Comparison of ENCODE assay signal across 17 cellular contexts in genomic region chr16:78258651-78259050, GRCh38.
"Had no signal": no experiment of that assay in that cellular context is flagged by ENCODE, and none has a peak within 500 bp of the region (broad histone marks: within the 10 kb centered on the region; RNA-seq: fewer than 3 reads in every experiment).

No MANE protein-coding gene starts in this region.

- H3K27ac ChIP-seq: neutrophil had no signal

- H3K27ac Mint-ChIP-seq: activated naive CD8-positive, alpha-beta T cell; effector memory CD8-positive, alpha-beta T cell; naive B cell had no signal

- H3K36me3 ChIP-seq: neutrophil had no signal

- H3K9me3 Mint-ChIP-seq: effector memory CD8-positive, alpha-beta T cell had no signal

- DNase-seq: activated gamma-delta T cell; activated T-cell treated with anti-CD3 and anti-CD28 coated beads, Interleukin-2, amount 50 U/mL, for 4 hours; amygdala; effector memory CD8-positive, alpha-beta T cell; erythroblast; glutamatergic neuron; left colon; naive B cell; right cardiac atrium; stimulated activated CD4-positive, alpha-beta T cell treated with anti-CD3 and anti-CD28 coated beads, Interleukin-12 subunit alpha, Interleukin-12 subunit beta, amount 100 ng/mL, for 4 hours; stimulated activated CD4-positive, alpha-beta T cell treated with anti-CD3 and anti-CD28 coated beads, Interleukin-2, amount 100 ng/mL, for 48 hours; stimulated activated naive CD8-positive, alpha-beta T cell treated with anti-CD3 and anti-CD28 coated beads, Interleukin-15, Interleukin-2, amounts not matched to agents 100 U/mL and 50 U/mL, for 24 hours; T-helper 2 cell had no signal

- ATAC-seq: activated CD4-positive, CD25-positive, alpha-beta regulatory T cell treated with anti-CD3 and anti-CD28 coated beads, Interleukin-2, amount 50 U/mL, for 24 hours; activated T-cell treated with anti-CD3 and anti-CD28 coated beads, Interleukin-2, amount 50 U/mL, for 4 hours; effector memory CD8-positive, alpha-beta T cell; left colon; right cardiac atrium; stimulated activated naive CD8-positive, alpha-beta T cell treated with anti-CD3 and anti-CD28 coated beads, Interleukin-15, Interleukin-2, amounts not matched to agents 100 U/mL and 50 U/mL, for 24 hours had no signal

- H3K4me3 Mint-ChIP-seq: activated naive CD8-positive, alpha-beta T cell; activated T-cell treated with anti-CD3 and anti-CD28 coated beads, Interleukin-2, amount 50 U/mL, for 4 hours; brain; effector memory CD8-positive, alpha-beta T cell had no signal

- H3K27me3 Mint-ChIP-seq: activated naive CD8-positive, alpha-beta T cell; brain; effector memory CD8-positive, alpha-beta T cell; naive B cell had no signal

- H3K9me3 ChIP-seq: neutrophil had no signal

- H3K27me3 ChIP-seq: neutrophil had no signal

- H3K4me1 Mint-ChIP-seq: naive B cell had no signal
